In genomic region chr9:77707696-77708095, GRCh38 we compare ENCODE assay signal across 11 cellular contexts. TPM values are rescaled to one million over a fixed set of nuclear protein-coding genes. Genes with fewer than 3 reads are reported as not detected.
DNase-seq lines count a peak whose midpoint lies in the region; ATAC-seq and TF ChIP-seq lines count a peak whose summit lies in the region.
"Had no signal": no experiment of that assay in that cellular context is flagged by ENCODE, and none has a peak within 500 bp of the region (broad histone marks: within the 10 kb centered on the region; RNA-seq: fewer than 3 reads in every experiment).

No MANE protein-coding gene starts in this region.

- TF ChIP-seq CTCF in foreskin keratinocyte (conservative IDR thresholded peaks at IDR 0.05): no peak

- H3K27me3 ChIP-seq in foreskin keratinocyte: no peaks in the 10 kb centered on the region
- H3K27me3 ChIP-seq: breast epithelium had no signal

- H3K4me1 ChIP-seq in foreskin keratinocyte: peaks cover 25% of the 10 kb centered on the region
- H3K4me1 ChIP-seq: breast epithelium had no signal

- peak; percentile 96 for ATAC-seq in SK-N-SH treated with all-trans-retinoic acid at 6 μM for 48 hours
- peak; percentile 96 for ATAC-seq in foreskin keratinocyte

- DNase-seq in GM04503 (ENCODE audit: low read depth): peak; percentile 96
- DNase-seq in foreskin keratinocyte: peak; percentile 88 to 96
- peak; percentile 99 for DNase-seq in renal cortical epithelial cell (ENCODE audit: low read depth)
- DNase-seq in cerebellar cortex (ENCODE audit: low spot score): no peak
- DNase-seq in mesenteric fat pad (ENCODE audit: low spot score): no peak
- DNase-seq in OCI-M1 (lab: John Stamatoyannopoulos, UW): no peak
- no peak for DNase-seq in HuH-7 (ENCODE audit: low spot score)
- DNase-seq: NCI-H1092 treated with DMSO at 0.1 percent for 48 hours had no signal

- no peak overlapping the region for H3K27ac ChIP-seq in foreskin keratinocyte
- H3K27ac ChIP-seq: VCaP had no signal

TF ChIP-seq in SK-N-SH treated with all-trans-retinoic acid at 6 μM for 48 hours, 23 proteins besides CTCF, POLR2A, EP300 and RAD21:
- no peak for TF ChIP-seq ZFP30 (CRISPR knock-in tag; IDR thresholded peaks at IDR 0.05)
- no peak for TF ChIP-seq PATZ1 (CRISPR knock-in tag; IDR thresholded peaks at IDR 0.05; ENCODE audit: borderline replicate concordance)
- no peak for TF ChIP-seq TSHZ2 (CRISPR knock-in tag; IDR thresholded peaks at IDR 0.05)
- TF ChIP-seq ZNF70 (CRISPR knock-in tag; IDR thresholded peaks at IDR 0.05): no peak
- TF ChIP-seq ISL1 (CRISPR knock-in tag; IDR thresholded peaks at IDR 0.05): peak; percentile 80
- TF ChIP-seq ZC3H10 (CRISPR knock-in tag; IDR thresholded peaks at IDR 0.05): no peak
- no peak for TF ChIP-seq ESRRG (CRISPR knock-in tag; IDR thresholded peaks at IDR 0.05)
- no peak for TF ChIP-seq POU6F1 (CRISPR knock-in tag; IDR thresholded peaks at IDR 0.05; ENCODE audit: borderline replicate concordance, low read depth)
- TF ChIP-seq ZFP3 (CRISPR knock-in tag; IDR thresholded peaks at IDR 0.05): no peak
- TF ChIP-seq ZNF8 (CRISPR knock-in tag; IDR thresholded peaks at IDR 0.05): no peak
- TF ChIP-seq, protein P1, sequence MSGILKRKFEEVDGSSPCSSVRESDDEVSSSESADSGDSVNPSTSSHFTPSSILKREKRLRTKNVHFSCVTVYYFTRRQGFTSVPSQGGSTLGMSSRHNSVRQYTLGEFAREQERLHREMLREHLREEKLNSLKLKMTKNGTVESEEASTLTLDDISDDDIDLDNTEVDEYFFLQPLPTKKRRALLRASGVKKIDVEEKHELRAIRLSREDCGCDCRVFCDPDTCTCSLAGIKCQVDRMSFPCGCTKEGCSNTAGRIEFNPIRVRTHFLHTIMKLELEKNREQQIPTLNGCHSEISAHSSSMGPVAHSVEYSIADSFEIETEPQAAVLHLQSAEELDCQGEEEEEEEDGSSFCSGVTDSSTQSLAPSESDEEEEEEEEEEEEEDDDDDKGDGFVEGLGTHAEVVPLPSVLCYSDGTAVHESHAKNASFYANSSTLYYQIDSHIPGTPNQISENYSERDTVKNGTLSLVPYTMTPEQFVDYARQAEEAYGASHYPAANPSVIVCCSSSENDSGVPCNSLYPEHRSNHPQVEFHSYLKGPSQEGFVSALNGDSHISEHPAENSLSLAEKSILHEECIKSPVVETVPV (CRISPR knock-in tag; IDR thresholded peaks at IDR 0.05): no peak
- TF ChIP-seq CREB5 (CRISPR knock-in tag; IDR thresholded peaks at IDR 0.05; ENCODE audit: low read depth): peak; percentile 75; the same call in 1 of the 2 replicates
- 0 out of 2 replicates have a peak, but pooled peaks have one; percentile 31 for TF ChIP-seq CSDC2 (CRISPR knock-in tag; IDR thresholded peaks at IDR 0.05)
- no peak for TF ChIP-seq OSR1 (CRISPR knock-in tag; IDR thresholded peaks at IDR 0.05)

RNA-seq across cellular contexts. Expression of gene GNA14, which starts 59.6 kb away (rescaled TPM):
- total RNA-seq in foreskin keratinocyte (not detected in 2 replicates), renal cortical epithelial cell (0.10 and 0.17 TPM in 2 replicates), mesenteric fat pad (4.8 TPM)
- polyA plus RNA-seq in foreskin keratinocyte: not detected in 2 replicates

Comparison
In these comparisons a context has a peak if more than half of its experiments do, and no peak if none do; other contexts are left out.
1. DNase-seq: peak in GM04503 (single experiment), foreskin keratinocyte (2 of 2) and renal cortical epithelial cell (single experiment); none in cerebellar cortex (single experiment), mesenteric fat pad (single experiment), OCI-M1 (single experiment) and HuH-7 (single experiment).